8 cellular contexts compared by ENCODE assay signal in the genomic region with DNA sequence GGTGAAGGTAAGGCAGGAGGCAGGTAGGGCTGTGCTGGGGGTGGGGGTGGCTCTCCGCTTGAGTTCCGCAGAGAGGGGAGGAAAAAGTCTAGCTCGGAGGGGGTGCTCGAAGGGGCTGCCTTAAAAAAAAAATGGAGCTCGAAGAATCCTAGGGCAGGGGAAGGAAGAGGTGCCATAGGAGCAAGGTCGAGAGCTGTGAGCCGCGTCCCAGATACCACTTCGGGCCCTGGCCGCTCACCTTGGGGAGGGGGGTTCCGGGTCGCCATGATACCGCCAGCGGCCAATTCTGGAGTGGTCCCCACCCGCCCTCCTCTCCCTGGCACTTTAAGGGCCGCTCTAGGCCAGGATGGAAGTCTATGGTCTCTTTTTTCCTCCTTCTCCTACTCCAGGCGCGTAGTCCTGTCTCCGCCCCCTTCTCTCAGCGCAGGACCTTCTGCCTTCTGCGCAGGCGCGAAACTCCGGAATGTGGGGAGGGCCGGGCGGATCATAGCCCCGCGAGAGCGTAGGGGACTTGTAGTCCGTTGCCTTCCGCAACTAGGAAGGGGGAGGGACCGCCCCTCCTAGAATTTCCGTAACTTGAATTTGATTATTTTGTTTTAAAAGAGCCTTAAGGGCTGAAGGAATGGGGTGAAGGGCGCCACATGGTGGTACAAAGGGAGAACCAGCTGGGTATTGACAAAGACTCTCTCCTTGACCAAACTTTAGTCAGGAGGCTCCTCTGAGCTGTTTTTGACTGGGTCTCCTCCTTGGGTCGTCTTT. TPM values are rescaled to one million over a fixed set of nuclear protein-coding genes. Genes with fewer than 3 reads are reported as not detected.
DNase-seq lines count a peak whose midpoint lies in the region; ATAC-seq, FAIRE-seq and TF ChIP-seq lines count a peak whose summit lies in the region.

A gene with protein sequence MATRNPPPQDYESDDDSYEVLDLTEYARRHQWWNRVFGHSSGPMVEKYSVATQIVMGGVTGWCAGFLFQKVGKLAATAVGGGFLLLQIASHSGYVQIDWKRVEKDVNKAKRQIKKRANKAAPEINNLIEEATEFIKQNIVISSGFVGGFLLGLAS (minus strand): TSS at position 293 of the 759 bp plus-strand sequence. CDS start 27 bp downstream, at position 266.

- intact Hi-C loops in left ventricle myocardium superior (cut with micrococcal nuclease) (no loop called here), psoas muscle (cut with DNase I) (loop anchor here in 1 of 2 donors (5.0 to 10.0 kb wide), 2 partner anchors 332 to 530 kb away; partner anchors contain the start of gene KDM6A)

- DNase-seq in GM13976 (ENCODE audit: low spot score) (peak; percentile 87), NCI-H1694 (lab: John Stamatoyannopoulos, UW) (peak; percentile 95), T-helper 17 cell (peak; percentile 78 to 83 (median 82)), left ventricle myocardium superior (peak; percentile 95), psoas muscle (peak; percentile 94 to 97), urothelium cell line (ENCODE audit: low spot score) (peak; percentile 92)

- H3K4me3 Mint-ChIP-seq in T-helper 17 cell, result peak within 1 kb of the TSS; percentile 92

- peaks cover 0 to 6% of the 10 kb centered on the region in 2 donors for H3K36me3 ChIP-seq in psoas muscle (ENCODE audit: insufficient read depth in 1 of 2, low read depth in 1 of 2)

- in situ Hi-C loops in GM13976 (cut with MboI; ENCODE audit: low sequenced_read_pairs, unreplicated experiment), result no loop called here

- H3K27ac ChIP-seq in angular gyrus (ENCODE audit: low read depth, low read length) (peak within 1 kb of the TSS; percentile 10), psoas muscle (peak within 1 kb of the TSS; percentile 54)

- no peak for FAIRE-seq in urothelium cell line (lab: Jason Lieb, UNC)

- peak within 1 kb of the TSS; percentile 67 for H3K4me3 ChIP-seq in psoas muscle

- H3K27me3 Mint-ChIP-seq in T-helper 17 cell, result no peaks in the 10 kb centered on the region

- peaks cover 2% of the 10 kb centered on the region for H3K36me3 Mint-ChIP-seq in T-helper 17 cell (ENCODE audit: low read depth)

- TF ChIP-seq CTCF in GM13976 (IDR thresholded peaks at IDR 0.05; ENCODE audit: borderline replicate concordance, control extremely low read depth, extremely low read depth, insufficient read depth, missing control alignments), result peak; percentile 13
- peak; percentile 30 for TF ChIP-seq CTCF in psoas muscle (IDR thresholded peaks at IDR 0.05)

- WGBS in psoas muscle, 3 donors, result 1 to 3% (median 1%) methylated on average over 21 to 35 of the region's 35 CpGs

- ATAC-seq in HG02870 (IDR thresholded peaks at IDR 0.05; ENCODE audit: unreplicated experiment), result peak; percentile 99
- ATAC-seq in T-helper 17 cell, result peak; percentile 98
- ATAC-seq in left ventricle myocardium superior, result peak; percentile 99
- peak; percentile 99 to 100 (median 99) for ATAC-seq in psoas muscle

- peak within 1 kb of the TSS; percentile 71 for H3K27ac Mint-ChIP-seq in T-helper 17 cell

- H3K4me1 Mint-ChIP-seq in T-helper 17 cell, result peaks cover 17% of the 10 kb centered on the region

- no peaks in the 10 kb centered on the region for H3K4me1 ChIP-seq in psoas muscle

- no peaks in the 10 kb centered on the region for H3K9me3 ChIP-seq in T-helper 17 cell (ENCODE audit: control insufficient read depth, low read length, poor library complexity, severe bottlenecking)
- H3K9me3 ChIP-seq in psoas muscle, result no peaks in the 10 kb centered on the region

- no peaks in the 10 kb centered on the region for H3K27me3 ChIP-seq in psoas muscle (ENCODE audit: insufficient read depth in 3 of 3, low read length in 2 of 3)

RNA-seq across cellular contexts. Expression of the gene that starts here (rescaled TPM):
- 1 to 10 TPM; 5.1 to 5.4 TPM for total RNA-seq in T-helper 17 cell
- 25.7 TPM for total RNA-seq in left ventricle myocardium superior
- 10 to 100 TPM in 1 of 4 donors, 1 to 10 TPM in 3; 6.2 to 12.1 (median 7.9) TPM for total RNA-seq in psoas muscle
- 10 to 100 TPM in 1 of 3 donors, 1 to 10 TPM in 2; 5.4 to 11.0 (median 5.7) TPM for polyA plus RNA-seq in psoas muscle

Comparison
In these comparisons a context has a peak if more than half of its experiments do, and no peak if none do; other contexts are left out.
1. Peak in every context shown above with its lines: DNase-seq, ATAC-seq, H3K4me3 ChIP-seq and H3K27ac ChIP-seq.